Comparison of ENCODE assay signal across 1 cellular context in genomic region chr1:8880068-8880676, GRCh38.
A peak's percentile ranks its signal among the peaks of the same experiment; 100 is the strongest.
TF ChIP-seq lines count a peak whose summit lies in the region.

No MANE protein-coding gene starts in this region.

TF ChIP-seq in K562, 482 proteins besides CTCF, POLR2A, EP300 and RAD21 (continued from another document and continues in another):
- TF ChIP-seq SP2 (IDR thresholded peaks at IDR 0.05; ENCODE audit: extremely low read depth, low read depth, low read length, poor library complexity, severe bottlenecking) (no peak), ZBTB7A (IDR thresholded peaks at IDR 0.05; ENCODE audit: borderline replicate concordance, control insufficient read depth, low read depth, low read length) (no peak), MEF2D (tag; conservative IDR thresholded peaks at IDR 0.05; ENCODE audit: low read depth) (no peak), ZKSCAN3 (CRISPR knock-in tag; IDR thresholded peaks at IDR 0.05) (no peak), TEAD4 (IDR thresholded peaks at IDR 0.05; ENCODE audit: low read length) (peak; percentile 59; the same call in 1 of the 2 replicates), TEAD4 (CRISPR knock-in tag; IDR thresholded peaks at IDR 0.05; ENCODE audit: borderline replicate concordance) (no peak), THRB (CRISPR knock-in tag; conservative IDR thresholded peaks at IDR 0.05) (0 out of 2 replicates have a peak, but pooled peaks have one; percentile 51), PYGO2 (tag; IDR thresholded peaks at IDR 0.05) (no peak), HDGF (IDR thresholded peaks at IDR 0.05) (no peak), ZNF239 (CRISPR knock-in tag; IDR thresholded peaks at IDR 0.05) (no peak), MNT (conservative IDR thresholded peaks at IDR 0.05) (peak in 1 of 2 experiments; percentile 51; a peak in 2 of 4 replicates), TAF9B (IDR thresholded peaks at IDR 0.05; ENCODE audit: partially characterized antibody) (no peak), E4F1 (CRISPR knock-in tag; IDR thresholded peaks at IDR 0.05; ENCODE audit: borderline replicate concordance) (no peak), BRCA1 (IDR thresholded peaks at IDR 0.05) (no peak), BRCA1 (CRISPR knock-in tag; IDR thresholded peaks at IDR 0.05) (no peak), E2F8 (IDR thresholded peaks at IDR 0.05; ENCODE audit: low read depth, partially characterized antibody) (no peak), ZBTB33 (CRISPR knock-in tag; IDR thresholded peaks at IDR 0.05) (no peak), ARID2 (IDR thresholded peaks at IDR 0.05) (no peak), HIVEP1 (CRISPR knock-in tag; IDR thresholded peaks at IDR 0.05) (no peak), ATF7 (IDR thresholded peaks at IDR 0.05) (peak; percentile 49; the same call in 1 of the 2 replicates), DACH1 (IDR thresholded peaks at IDR 0.05; ENCODE audit: partially characterized antibody) (no peak), RUNX1 (IDR thresholded peaks at IDR 0.05; ENCODE audit: low read depth) (no peak), ZNF395 (CRISPR knock-in tag; IDR thresholded peaks at IDR 0.05) (no peak), ARNT (IDR thresholded peaks at IDR 0.05) (no peak), ASH1L (IDR thresholded peaks at IDR 0.05; ENCODE audit: borderline replicate concordance, low read depth, partially characterized antibody) (no peak), DMBX1 (CRISPR knock-in tag; IDR thresholded peaks at IDR 0.05; ENCODE audit: borderline replicate concordance) (no peak), HINFP (tag; conservative IDR thresholded peaks at IDR 0.05; ENCODE audit: low read depth) (no peak), HSF4 (CRISPR knock-in tag; IDR thresholded peaks at IDR 0.05; ENCODE audit: borderline replicate concordance) (no peak), ZBTB17 (CRISPR knock-in tag; IDR thresholded peaks at IDR 0.05) (no peak), ZEB2 (IDR thresholded peaks at IDR 0.05) (peak; percentile 54; the same call in 1 of the 2 replicates), TRIM24 (IDR thresholded peaks at IDR 0.05) (peak in 1 of 2 experiments; percentile 52; a peak in 1 of 4 replicates), NELFE (IDR thresholded peaks at IDR 0.05; ENCODE audit: insufficient read depth, insufficient read length) (no peak), CHD4 (IDR thresholded peaks at IDR 0.05; ENCODE audit: insufficient read depth, insufficient replicate concordance, low read depth, low read length, poor library complexity, severe bottlenecking) (no peak), ZFP91 (CRISPR knock-in tag; IDR thresholded peaks at IDR 0.05) (no peak), ZNF282 (CRISPR knock-in tag; IDR thresholded peaks at IDR 0.05) (no peak), PTRF (tag; IDR thresholded peaks at IDR 0.05) (no peak), SIN3B (IDR thresholded peaks at IDR 0.05; ENCODE audit: low read depth) (no peak), KAT8 (IDR thresholded peaks at IDR 0.05; ENCODE audit: low read depth) (no peak), RBM34 (IDR thresholded peaks at IDR 0.05; ENCODE audit: borderline replicate concordance, insufficient read depth, low read length) (no peak), SP1 (CRISPR knock-in tag; IDR thresholded peaks at IDR 0.05) (peak; percentile 49; the same call in 1 of the 2 replicates), ZNF253 (CRISPR knock-in tag; conservative IDR thresholded peaks at IDR 0.05) (no peak), ZBTB49 (CRISPR knock-in tag; IDR thresholded peaks at IDR 0.05; ENCODE audit: borderline replicate concordance) (no peak), KDM5B (IDR thresholded peaks at IDR 0.05; ENCODE audit: insufficient replicate concordance, low read depth, low read length) (peak; percentile 30), ZNF277 (CRISPR knock-in tag; IDR thresholded peaks at IDR 0.05; ENCODE audit: borderline replicate concordance) (no peak), XRCC5 (IDR thresholded peaks at IDR 0.05; ENCODE audit: low read depth, low read length) (peak; percentile 51; the same call in 1 of the 2 replicates), HDAC1 (IDR thresholded peaks at IDR 0.05) (peak; percentile 40 to 96; a peak in 3 of 4 replicates), MYNN (IDR thresholded peaks at IDR 0.05) (no peak), MYNN (CRISPR knock-in tag; IDR thresholded peaks at IDR 0.05) (no peak), ZNF695 (CRISPR knock-in tag; IDR thresholded peaks at IDR 0.05) (no peak)
